25 cellular contexts compared by ENCODE assay signal in genomic region chr12:54870048-54870447, GRCh38. TPM values are rescaled to one million over a fixed set of nuclear protein-coding genes. Genes with fewer than 3 reads are reported as not detected.
"Had no signal": no experiment of that assay in that cellular context is flagged by ENCODE, and none has a peak within 500 bp of the region (broad histone marks: within the 10 kb centered on the region; RNA-seq: fewer than 3 reads in every experiment).

No MANE protein-coding gene starts in this region.

- H3K9ac ChIP-seq: SK-N-SH had no signal

- H3K9me2 ChIP-seq: SK-N-SH had no signal

- FAIRE-seq: HTR-8/SVneo had no signal

- H3K27ac ChIP-seq: HL-60, RWPE1 had no signal

- H3K9me3 ChIP-seq: SK-N-SH had no signal

- H3K4me2 ChIP-seq: SK-N-SH had no signal

- DNase-seq: KBM-7, MV-4-11, NCI-H1048, NCI-H1105, NCI-H1417, NCI-H146, NCI-H1694 treated with DMSO at 0.1 percent for 48 hours, NCI-H1930, NCI-H2081, NCI-H2107, NCI-H226, NCI-H446, NCI-H524, NCI-H526 treated with DMSO at 0.1 percent for 48 hours, NCI-H774, SK-N-SH, SW 1271, T-helper 1 cell had no signal

- ATAC-seq: Panc1 had no signal

RNA-seq across cellular contexts. Expression of gene MUCL1, which starts 15.7 kb away (rescaled TPM):
- total RNA-seq: LHCN-M2, MCF 10A, SK-MEL-5 had no signal
- polyA plus RNA-seq: SK-N-SH had no signal
